20 cellular contexts compared by ENCODE assay signal in genomic region chr2:118902279-118903028, GRCh38. TPM values are rescaled to one million over a fixed set of nuclear protein-coding genes. Genes with fewer than 3 reads are reported as not detected.
DNase-seq lines count a peak whose midpoint lies in the region; ATAC-seq and TF ChIP-seq lines count a peak whose summit lies in the region.
"Had no signal": no experiment of that assay in that cellular context is flagged by ENCODE, and none has a peak within 500 bp of the region (broad histone marks: within the 10 kb centered on the region; RNA-seq: fewer than 3 reads in every experiment).

No MANE protein-coding gene starts in this region.

- H3K27me3 ChIP-seq in BLaER1 (no peaks in the 10 kb centered on the region), GM23338 (ENCODE audit: insufficient read depth) (no peaks in the 10 kb centered on the region), lower lobe of right lung (ENCODE audit: low read depth) (no peaks in the 10 kb centered on the region)
- H3K27me3 ChIP-seq: BE2C had no signal

- no peaks in the 10 kb centered on the region for H4K20me1 ChIP-seq in BLaER1
- H4K20me1 ChIP-seq in GM23338 (replicated peaks; ENCODE audit: insufficient read depth), result no peaks in the 10 kb centered on the region

- H3K4me3 Mint-ChIP-seq in GM23338 (no peak overlapping the region), T-helper 17 cell (peak overlapping the region; percentile 19)
- H3K4me3 Mint-ChIP-seq: central memory CD8-positive, alpha-beta T cell had no signal

- H3K27me3 Mint-ChIP-seq in GM23338 (ENCODE audit: insufficient read depth, low read depth, poor library complexity), result no peaks in the 10 kb centered on the region
- H3K27me3 Mint-ChIP-seq in T-helper 17 cell, result no peaks in the 10 kb centered on the region

- DNase-seq in GM23338 (ENCODE audit: low spot score) (no peak), T-helper 17 cell (no peak), lower lobe of right lung (no peak), D341Med (ENCODE audit: low spot score) (no peak), HT-29 (ENCODE audit: low spot score) (no peak), NCI-H446 treated with DMSO at 0.1 percent for 48 hours (lab: John Stamatoyannopoulos, UW) (no peak)
- DNase-seq: activated CD4-positive, alpha-beta T cell treated with anti-CD3 and anti-CD28 coated beads, Interleukin-2, amount 50 U/mL, for 1 hour; activated naive CD4-positive, alpha-beta T cell treated with anti-CD3 and anti-CD28 coated beads, Interleukin-2, amount 50 U/mL, for 16 hours; BE2C; NCI-H1105 treated with DMSO at 0.1 percent for 48 hours; NCI-H345; retina; stimulated activated CD4-positive, alpha-beta T cell treated with anti-CD3 and anti-CD28 coated beads, Interleukin-2, amount 100 ng/mL, for 48 hours had no signal

- H3F3A ChIP-seq in GM23338 (replicated peaks; ENCODE audit: low read depth), result no peaks in the 10 kb centered on the region

- peak overlapping the region; percentile 72; the same call in 1 of the 2 replicates for H2AFZ ChIP-seq in GM23338

- H3K4me2 ChIP-seq in BLaER1, result peak overlapping the region; percentile 64
- H3K4me2 ChIP-seq in GM23338, result no peak overlapping the region

- no peak overlapping the region for H3K4me3 ChIP-seq in BLaER1
- no peak overlapping the region for H3K4me3 ChIP-seq in GM23338
- H3K4me3 ChIP-seq in lower lobe of right lung, result no peak overlapping the region
- H3K4me3 ChIP-seq: GM12878 had no signal

- no peaks in the 10 kb centered on the region for H3K4me1 Mint-ChIP-seq in GM23338
- H3K4me1 Mint-ChIP-seq in T-helper 17 cell, result peaks cover 10% of the 10 kb centered on the region

- no peak for TF ChIP-seq CTCF in GM23338 (conservative IDR thresholded peaks at IDR 0.05; ENCODE audit: low read depth in 2 of 2)
- TF ChIP-seq CTCF in lower lobe of right lung (IDR thresholded peaks at IDR 0.05), result no peak

- no peaks in the 10 kb centered on the region for H3K79me2 ChIP-seq in GM23338 (replicated peaks; ENCODE audit: insufficient read depth)

- no peak overlapping the region for H3K27ac Mint-ChIP-seq in GM23338
- peak overlapping the region; percentile 0 for H3K27ac Mint-ChIP-seq in T-helper 17 cell

- intact Hi-C loops in lower lobe of right lung (cut with DNase I), result no loop called here

- H3K9me3 ChIP-seq in BLaER1 (0 out of 2 replicates have a peak, but pooled peaks cover 5% of the 10 kb centered on the region), T-helper 17 cell (ENCODE audit: control insufficient read depth, low read length, poor library complexity, severe bottlenecking) (no peaks in the 10 kb centered on the region), lower lobe of right lung (no peaks in the 10 kb centered on the region)
- H3K9me3 ChIP-seq: BE2C had no signal

- H3K4me1 ChIP-seq in BLaER1, result peaks cover 15% of the 10 kb centered on the region
- no peaks in the 10 kb centered on the region for H3K4me1 ChIP-seq in GM23338 (ENCODE audit: insufficient read depth)
- peaks cover 18% of the 10 kb centered on the region for H3K4me1 ChIP-seq in lower lobe of right lung
- H3K4me1 ChIP-seq: BE2C had no signal

- no peaks in the 10 kb centered on the region for H3K36me3 ChIP-seq in BLaER1
- H3K36me3 ChIP-seq in GM23338 (ENCODE audit: insufficient read depth), result no peaks in the 10 kb centered on the region
- no peaks in the 10 kb centered on the region for H3K36me3 ChIP-seq in lower lobe of right lung
- H3K36me3 ChIP-seq: BE2C had no signal

- H3K9me2 ChIP-seq in GM23338 (ENCODE audit: insufficient read depth), result peaks cover 7% of the 10 kb centered on the region

- no peaks in the 10 kb centered on the region for H3K36me3 Mint-ChIP-seq in GM23338 (ENCODE audit: low read depth)
- no peaks in the 10 kb centered on the region for H3K36me3 Mint-ChIP-seq in T-helper 17 cell (ENCODE audit: low read depth)

- peak overlapping the region; percentile 47; the same call in 1 of the 2 replicates for H3K27ac ChIP-seq in BLaER1
- no peak overlapping the region for H3K27ac ChIP-seq in GM23338 (ENCODE audit: low read depth)
- no peak overlapping the region for H3K27ac ChIP-seq in lower lobe of right lung

- ATAC-seq in GM23338 (no peak), T-helper 17 cell (peak; percentile 32), lower lobe of right lung (peak; percentile 61 to 64), GM18907 (IDR thresholded peaks at IDR 0.05; ENCODE audit: unreplicated experiment) (no peak)
- ATAC-seq: GM12878 had no signal

- no peak overlapping the region for H3K9ac ChIP-seq in BLaER1

- H3K9me3 Mint-ChIP-seq in GM23338, result no peaks in the 10 kb centered on the region
- H3K9me3 Mint-ChIP-seq: central memory CD8-positive, alpha-beta T cell had no signal

TF ChIP-seq in GM23338, 12 proteins besides CTCF, POLR2A, EP300 and RAD21 (continues in another document):
- TF ChIP-seq REST (IDR thresholded peaks at IDR 0.05; ENCODE audit: unreplicated experiment), result no peak

RNA-seq across cellular contexts. Expression of gene MARCO, which starts 39.5 kb away (rescaled TPM):
- not detected in 2 replicates for total RNA-seq in GM23338 (2014; rRNA removed; shearing (Covaris generic))
- polyA plus RNA-seq in GM23338 (2016; fragmentation: Nextera tagmentation; extraction: Ambion mirVana), result not detected in 2 replicates
- total RNA-seq in T-helper 17 cell, result not detected
- 491 TPM for total RNA-seq in lower lobe of right lung
- not detected in 2 replicates for total RNA-seq in HT-29 (2014; rRNA removed; shearing (Covaris generic))
- total RNA-seq: glomerular endothelial cell; T-helper 2 cell treated with Interferon-gamma antibody and Interleukin-4, amounts not matched to agents 100 ng/mL and 5 ng/mL, for 36 hours had no signal

RNA-seq across cellular contexts. Expression of gene EN1, which starts 55.0 kb away (rescaled TPM):
- total RNA-seq in GM23338 (2014; rRNA removed; shearing (Covaris generic)), result 0.24 TPM in 1 of 2 replicates, not detected in the other
- 0.09 and 0.21 TPM in 2 replicates for polyA plus RNA-seq in GM23338 (2016; fragmentation: Nextera tagmentation; extraction: Ambion mirVana)
- total RNA-seq in T-helper 17 cell (not detected), lower lobe of right lung (0.15 TPM)
- total RNA-seq in HT-29 (2014; rRNA removed; shearing (Covaris generic)), result not detected in 2 replicates
- total RNA-seq: glomerular endothelial cell; GM12878; T-helper 2 cell treated with Interferon-gamma antibody and Interleukin-4, amounts not matched to agents 100 ng/mL and 5 ng/mL, for 36 hours; ureter had no signal
- polyA plus RNA-seq: GM12878 had no signal

Comparison
In these comparisons a context has a peak if more than half of its experiments do, and no peak if none do; other contexts are left out.
1. ATAC-seq: peak in T-helper 17 cell (single experiment) and lower lobe of right lung (2 of 2); none in GM23338 (single experiment) and GM18907 (single experiment).
2. RNA of gene MARCO, which starts 39.5 kb away (total RNA-seq): 491 TPM in lower lobe of right lung (single experiment); not detected in T-helper 17 cell, not detected in GM23338 and not detected in HT-29; every median in the first group is over 100 times any median in the second.